In genomic region chr13:44141725-44142539, GRCh38 we compare ENCODE assay signal across 8 cellular contexts.
DNase-seq lines count a peak whose midpoint lies in the region; ATAC-seq and TF ChIP-seq lines count a peak whose summit lies in the region.

No MANE protein-coding gene starts in this region.

- H4K20me1 ChIP-seq in IMR-90 (ENCODE audit: insufficient read depth, low read length) = no peaks in the 10 kb centered on the region

- H3K27ac ChIP-seq in IMR-90 (ENCODE audit: insufficient read depth, low read length) (peak overlapping the region; percentile 92), esophagus muscularis mucosa (replicated peaks in 1 of 4) (peak overlapping the region; percentile 81 to 94 (median 86)), muscle layer of duodenum (ENCODE audit: low read length) (peak overlapping the region; percentile 93)

- H3K4me1 ChIP-seq in IMR-90 (ENCODE audit: control insufficient read depth, insufficient read depth, low read length) (peaks cover 7% of the 10 kb centered on the region), esophagus muscularis mucosa (peaks cover 9 to 20% (median 13%) of the 10 kb centered on the region in 4 donors), muscle layer of duodenum (ENCODE audit: control insufficient read depth in 1 of 2, insufficient read depth in 2 of 2, low read length in 2 of 2) (peaks cover 0 to 6% of the 10 kb centered on the region in 2 donors)

- H3K56ac ChIP-seq in IMR-90 (ENCODE audit: extremely low read depth, insufficient read depth, low read length) = peak overlapping the region; percentile 78

- peak overlapping the region; percentile 90 for H2BK5ac ChIP-seq in IMR-90 (ENCODE audit: low read depth, low read length, poor library complexity, severe bottlenecking)

- H2AK9ac ChIP-seq in IMR-90 (replicated peaks; ENCODE audit: low read depth, low read length, poor library complexity) = peak overlapping the region; percentile 92

- TF ChIP-seq CTCF in IMR-90 (conservative IDR thresholded peaks at IDR 0.05; ENCODE audit: low read depth, low read length) (0 out of 2 replicates have a peak, but pooled peaks have one; percentile 3), esophagus muscularis mucosa (IDR thresholded peaks at IDR 0.05) (peak in 1 of 3 experiments; percentile 22)

- no peaks in the 10 kb centered on the region for H3K9me3 ChIP-seq in IMR-90 (ENCODE audit: control insufficient read depth, insufficient read depth, low read length)
- H3K9me3 ChIP-seq in esophagus muscularis mucosa = no peaks in the 10 kb centered on the region
- no peaks in the 10 kb centered on the region for H3K9me3 ChIP-seq in muscle layer of duodenum (ENCODE audit: control insufficient read depth in 1 of 2, low read length in 2 of 2)

- H3K27me3 ChIP-seq in IMR-90 (ENCODE audit: control insufficient read depth, insufficient read depth, low read length) (peaks cover 2% of the 10 kb centered on the region; the same call in 1 of the 2 replicates), esophagus muscularis mucosa (no peaks in the 10 kb centered on the region), muscle layer of duodenum (ENCODE audit: low read depth, low read length) (no peaks in the 10 kb centered on the region)

- POLR2A ChIA-PET in IMR-90 (lab: Charles Lee; ENCODE audit: unreplicated experiment) = interaction anchor here (0.7 to 0.8 kb wide), 2 partner anchors 53 to 129 kb away, joined by 8 to 28 read pairs; no protein-coding TSS in a partner anchor

- peak overlapping the region; percentile 95 to 100 for H4K8ac ChIP-seq in IMR-90 (ENCODE audit: low read depth in 2 of 2, low read length in 2 of 2)

- peak overlapping the region; percentile 98 for H4K5ac ChIP-seq in IMR-90 (ENCODE audit: low read depth, low read length)

- TF ChIP-seq EP300 in esophagus muscularis mucosa (IDR thresholded peaks at IDR 0.05) = no peak

- peak overlapping the region; percentile 92 for H3K9ac ChIP-seq in IMR-90 (ENCODE audit: low read depth, low read length)

- peak overlapping the region; percentile 52; the same call in 2 of the 3 replicates for H2BK15ac ChIP-seq in IMR-90 (ENCODE audit: low read depth, low read length)

- 2% methylated on average over 40 of the region's 84 CpGs; no CpG with 5 or more reads in 1 of the 2 experiments for WGBS in IMR-90 (ENCODE audit: extremely low coverage in 2 of 2, insufficient read length in 1 of 2), 2 experiments
- WGBS in esophagus muscularis mucosa = 2% methylated on average over 7 of the region's 84 CpGs

- intact Hi-C loops in IMR-90 (cut with micrococcal nuclease) (loop anchor here (2.0 to 5.0 kb wide), 2 partner anchors 235 to 295 kb away; no protein-coding TSS in a partner anchor), esophagus muscularis mucosa (cut with DNase I) (loop anchor here (5.0 kb wide), 1 partner anchor 290 kb away; no protein-coding TSS in a partner anchor)

- no TSS peak for BruUV-seq in IMR-90 (replicated peaks; lab: Mats Ljungman, UMichigan)

- H3K4ac ChIP-seq in IMR-90 (ENCODE audit: low read depth, low read length) = peak overlapping the region; percentile 97

- peak overlapping the region; percentile 96 for H2AFZ ChIP-seq in IMR-90 (replicated peaks; ENCODE audit: low read length, poor library complexity)

- H3K14ac ChIP-seq in IMR-90 (replicated peaks; ENCODE audit: low read depth, low read length) = peak overlapping the region; percentile 99

- peak overlapping the region; percentile 88 for H4K91ac ChIP-seq in IMR-90 (ENCODE audit: insufficient read depth, low read depth, low read length)

- ATAC-seq in GM21529 (IDR thresholded peaks at IDR 0.05; ENCODE audit: unreplicated experiment) (peak; percentile 100), IMR-90 (ENCODE audit: low read depth) (peak; percentile 100)

- H3K4me3 ChIP-seq in IMR-90 (ENCODE audit: insufficient read depth, low read depth, low read length) (peak overlapping the region; percentile 67), esophagus muscularis mucosa (peak overlapping the region; percentile 53 to 67 (median 60)), muscle layer of duodenum (ENCODE audit: low read depth in 1 of 2, low read length in 2 of 2) (peak overlapping the region; percentile 61 to 83)

- H2BK20ac ChIP-seq in IMR-90 (ENCODE audit: low read depth, low read length) = peak overlapping the region; percentile 97

- H2BK120ac ChIP-seq in IMR-90 (ENCODE audit: low read depth, low read length) = peak overlapping the region; percentile 99

- peak; percentile 76 for TF ChIP-seq POLR2A in IMR-90 (IDR thresholded peaks at IDR 0.05; ENCODE audit: low read depth, low read length)
- peak; percentile 72 for TF ChIP-seq POLR2A in esophagus muscularis mucosa (IDR thresholded peaks at IDR 0.05; ENCODE audit: low read depth)

- in situ Hi-C loops in IMR-90 (cut with MboI; ENCODE audit: low sequenced_read_pairs) = no loop called here

- 0 out of 2 replicates have a peak, but pooled peaks cover 4% of the 10 kb centered on the region for H3K9me1 ChIP-seq in IMR-90 (ENCODE audit: insufficient read depth, low read length)

- CTCF ChIA-PET in IMR-90 (lab: Yijun Ruan, JAX) = interaction anchor here (0.6 to 1.0 kb wide), 2 partner anchors 295 to 766 kb away, joined by 3 read pairs; no protein-coding TSS in a partner anchor

- H3K18ac ChIP-seq in IMR-90 (ENCODE audit: low read depth, low read length) = peak overlapping the region; percentile 93

- H3K23ac ChIP-seq in IMR-90 (ENCODE audit: low read depth, low read length) = peak overlapping the region; percentile 100

- H3K36me3 ChIP-seq in IMR-90 (ENCODE audit: control insufficient read depth, insufficient read depth, low read length) (no peaks in the 10 kb centered on the region), esophagus muscularis mucosa (no peaks in the 10 kb centered on the region), muscle layer of duodenum (ENCODE audit: control insufficient read depth in 1 of 2, insufficient read depth in 2 of 2, low read length in 2 of 2) (no peaks in the 10 kb centered on the region)

- DNase-seq in DMS153 (lab: John Stamatoyannopoulos, UW) (peak; percentile 86), IMR-90 (peak; percentile 90), OCI-M2 (lab: John Stamatoyannopoulos, UW; ENCODE audit: unreplicated experiment) (peak; percentile 73), esophagus muscularis mucosa (ENCODE audit: extremely low spot score) (peak; percentile 99)
- peak; percentile 97 to 98 for DNase-seq in activated T-cell treated with anti-CD3 and anti-CD28 coated beads, Interleukin-2, amount 50 U/mL, for 48 hours
- DNase-seq in stimulated activated CD8-positive, alpha-beta memory T cell treated with anti-CD3 and anti-CD28 coated beads, Interleukin-7, amount 100 ng/mL, for 4 hours (ENCODE audit: low read depth in 2 of 2) = peak; percentile 81 to 90

- H3K4me2 ChIP-seq in IMR-90 (ENCODE audit: low read depth, low read length) = peak overlapping the region; percentile 96

- peaks cover 0 to 6% of the 10 kb centered on the region in 2 experiments; a peak in 2 of 4 replicates for H3K79me1 ChIP-seq in IMR-90 (ENCODE audit: low read depth in 1 of 2, low read length in 2 of 2)

- peak overlapping the region; percentile 84 for H2AK5ac ChIP-seq in IMR-90 (ENCODE audit: low read depth, low read length)

- dilution Hi-C loops in IMR-90 (cut with HindIII; ENCODE audit: low sequenced_read_pairs, unreplicated experiment) = no loop called here

- TF ChIP-seq RAD21 in IMR-90 (IDR thresholded peaks at IDR 0.05; ENCODE audit: low read length) = peak; percentile 15; the same call in 1 of the 2 replicates

TF ChIP-seq in IMR-90, 13 proteins besides CTCF, POLR2A, EP300 and RAD21:
- TF ChIP-seq NFE2L2 (IDR thresholded peaks at IDR 0.05; ENCODE audit: low read depth, low read length) = no peak
- 0 out of 2 replicates have a peak, but pooled peaks have one; percentile 10 for TF ChIP-seq CEBPB (IDR thresholded peaks at IDR 0.05; ENCODE audit: low read depth, low read length)
- TF ChIP-seq SMC3 (IDR thresholded peaks at IDR 0.05; ENCODE audit: low read depth, low read length) = peak; percentile 13; the same call in 1 of the 2 replicates
- peak; percentile 59; the same call in 1 of the 2 replicates for TF ChIP-seq MAZ (IDR thresholded peaks at IDR 0.05; ENCODE audit: borderline replicate concordance, low read depth, low read length)
- no peak for TF ChIP-seq MXI1 (IDR thresholded peaks at IDR 0.05; ENCODE audit: borderline replicate concordance, low read depth, low read length)
- no peak for TF ChIP-seq ELK1 (IDR thresholded peaks at IDR 0.05; ENCODE audit: borderline replicate concordance, low read depth, low read length)
- TF ChIP-seq RCOR1 (IDR thresholded peaks at IDR 0.05; ENCODE audit: insufficient replicate concordance, low read length) = no peak
TF ChIP-seq in IMR-90: peak in this region for 3.

Comparison
In these comparisons a context has a peak if more than half of its experiments do, and no peak if none do; other contexts are left out.
1. Peak in every context shown above with its lines: DNase-seq, ATAC-seq, H3K4me3 ChIP-seq and H3K27ac ChIP-seq.